Comparison of ENCODE assay signal across 24 cellular contexts in genomic region chr5:112634796-112635195, GRCh38.
"Had no signal": no experiment of that assay in that cellular context is flagged by ENCODE, and none has a peak within 500 bp of the region (broad histone marks: within the 10 kb centered on the region; RNA-seq: fewer than 3 reads in every experiment).

No MANE protein-coding gene starts in this region.

- H3K4me3 ChIP-seq: colonic mucosa, heart right ventricle, mucosa of descending colon, pancreas, prostate gland, skin epidermis, testis, tibial nerve, upper lobe of right lung, vagina had no signal

- H3K27ac ChIP-seq: colonic mucosa, heart right ventricle, pancreas, prostate gland, skin epidermis, testis, tibial nerve, upper lobe of right lung, vagina had no signal

- ATAC-seq: mucosa of descending colon; pancreas; sciatic nerve; stimulated activated naive B cell treated with anti-CD40 and anti-IgM and Interleukin-4, amounts not matched to agents 10 μg/mL and 1 μg/mL and 100 μg/mL, for 72 hours; stimulated activated naive CD8-positive, alpha-beta T cell treated with anti-CD3 and anti-CD28 coated beads, Interleukin-15, amount 100 ng/mL, for 72 hours had no signal

- DNase-seq: cerebellar nuclear complex; colonic mucosa; dermis blood vessel endothelial cell; endodermal cell; foreskin melanocyte; heart right ventricle; hypothalamus; kidney glomerular epithelial cell; mucosa of descending colon; naive B cell; occipital lobe; pancreas; retina; stimulated activated CD4-positive, alpha-beta T cell treated with anti-CD3 and anti-CD28 coated beads, Interleukin-2, amount 100 ng/mL, for 24 hours; stimulated activated CD4-positive, alpha-beta T cell treated with anti-CD3 and anti-CD28 coated beads, Interleukin-4, amount 100 ng/mL, for 4 hours; stimulated activated naive B cell treated with anti-CD40 and anti-IgM and Interleukin-4, amounts not matched to agents 10 μg/mL and 1 μg/mL and 100 μg/mL, for 72 hours; stimulated activated naive CD8-positive, alpha-beta T cell treated with anti-CD3 and anti-CD28 coated beads, Interleukin-15, amount 100 ng/mL, for 72 hours; testis; upper lobe of right lung had no signal

- H3K27me3 ChIP-seq: colonic mucosa, heart right ventricle, pancreas, testis, tibial nerve, upper lobe of right lung, vagina had no signal

- H3K36me3 ChIP-seq: colonic mucosa, heart right ventricle, pancreas, prostate gland, tibial nerve, upper lobe of right lung, vagina had no signal

- H3K4me3 Mint-ChIP-seq: endodermal cell; naive B cell; stimulated activated naive B cell treated with anti-CD40 and anti-IgM and Interleukin-4, amounts not matched to agents 10 μg/mL and 1 μg/mL and 100 μg/mL, for 72 hours; stimulated activated naive CD8-positive, alpha-beta T cell treated with anti-CD3 and anti-CD28 coated beads, Interleukin-15, amount 100 ng/mL, for 72 hours had no signal

- H3K27ac Mint-ChIP-seq: endodermal cell; naive B cell; stimulated activated naive B cell treated with anti-CD40 and anti-IgM and Interleukin-4, amounts not matched to agents 10 μg/mL and 1 μg/mL and 100 μg/mL, for 72 hours had no signal

- H3K4me1 ChIP-seq: colonic mucosa, prostate gland, upper lobe of right lung had no signal

- H3K4me1 Mint-ChIP-seq: endodermal cell; naive B cell; stimulated activated naive B cell treated with anti-CD40 and anti-IgM and Interleukin-4, amounts not matched to agents 10 μg/mL and 1 μg/mL and 100 μg/mL, for 72 hours; stimulated activated naive CD8-positive, alpha-beta T cell treated with anti-CD3 and anti-CD28 coated beads, Interleukin-15, amount 100 ng/mL, for 72 hours had no signal

- H3K9me3 ChIP-seq: colonic mucosa, mucosa of descending colon, pancreas, prostate gland, testis, upper lobe of right lung, vagina had no signal
